ENCODE assay signal across 15 cellular contexts in genomic region chr6:31710490-31711219, GRCh38. TPM values are rescaled to one million over a fixed set of nuclear protein-coding genes. Genes with fewer than 3 reads are reported as not detected.
DNase-seq lines count a peak whose midpoint lies in the region; ATAC-seq and TF ChIP-seq lines count a peak whose summit lies in the region.
"Had no signal": no experiment of that assay in that cellular context is flagged by ENCODE, and none has a peak within 500 bp of the region (broad histone marks: within the 10 kb centered on the region; RNA-seq: fewer than 3 reads in every experiment).

No MANE protein-coding gene starts in this region.

- H3K27me3 ChIP-seq in upper lobe of right lung (no peaks in the 10 kb centered on the region), lower lobe of right lung (ENCODE audit: low read depth) (no peaks in the 10 kb centered on the region), A673 (replicated peaks; ENCODE audit: insufficient read depth, low read depth, low read length, poor library complexity) (no peaks in the 10 kb centered on the region)
- H3K27me3 ChIP-seq: left lung, Peyer's patch, vagina had no signal

- no peak for DNase-seq in natural killer cell treated with Interleukin-12 subunit alpha and Interleukin-12 subunit beta and Interleukin-15 and Interleukin-18, amount 100 ng/mL, for 72 hours (ENCODE audit: low spot score)
- no peak for DNase-seq in natural killer cell
- no peak for DNase-seq in effector memory CD8-positive, alpha-beta T cell
- DNase-seq in upper lobe of right lung: no peak
- DNase-seq in lower lobe of right lung: no peak
- DNase-seq in A673 (ENCODE audit: low spot score): no peak
- DNase-seq: central memory CD4-positive, alpha-beta T cell; naive thymus-derived CD4-positive, alpha-beta T cell; NCI-H2029 treated with DMSO at 0.1 percent for 48 hours; NCI-H526 treated with DMSO at 0.1 percent for 48 hours; Peyer's patch had no signal

- no peak for TF ChIP-seq CTCF in natural killer cell (IDR thresholded peaks at IDR 0.05)
- TF ChIP-seq CTCF in upper lobe of right lung (IDR thresholded peaks at IDR 0.05): no peak
- no peak for TF ChIP-seq CTCF in lower lobe of right lung (IDR thresholded peaks at IDR 0.05)
- TF ChIP-seq CTCF in A673 (conservative IDR thresholded peaks at IDR 0.05; ENCODE audit: low read depth, low read length): no peak

- no TSS peak for BruUV-seq in A673 (replicated peaks; lab: Mats Ljungman, UMichigan)

- CTCF ChIA-PET in A673 (lab: Charles Lee): no interaction called here

- H3K27ac Mint-ChIP-seq in natural killer cell treated with Interleukin-12 subunit alpha and Interleukin-12 subunit beta and Interleukin-15 and Interleukin-18, amount 100 ng/mL, for 72 hours: peak overlapping the region; percentile 27 to 80
- H3K27ac Mint-ChIP-seq in natural killer cell: peak overlapping the region in 1 of 2 donors; percentile 14
- peak overlapping the region; percentile 11 to 52 for H3K27ac Mint-ChIP-seq in effector memory CD8-positive, alpha-beta T cell

- H3K36me3 ChIP-seq in upper lobe of right lung (no peaks in the 10 kb centered on the region), lower lobe of right lung (no peaks in the 10 kb centered on the region), A673 (ENCODE audit: insufficient read depth, low read length, poor library complexity, severe bottlenecking) (no peaks in the 10 kb centered on the region)
- H3K36me3 ChIP-seq: HAP-1, left lung, Peyer's patch, vagina had no signal

- POLR2A ChIA-PET in A673 (lab: Charles Lee; ENCODE audit: low non-redundant PET): no interaction called here

- H3K4me1 Mint-ChIP-seq in natural killer cell treated with Interleukin-12 subunit alpha and Interleukin-12 subunit beta and Interleukin-15 and Interleukin-18, amount 100 ng/mL, for 72 hours (ENCODE audit: low read depth in 2 of 2): peaks cover 12 to 17% of the 10 kb centered on the region in 2 donors
- peaks cover 16 to 21% of the 10 kb centered on the region in 2 donors for H3K4me1 Mint-ChIP-seq in natural killer cell
- H3K4me1 Mint-ChIP-seq in effector memory CD8-positive, alpha-beta T cell (ENCODE audit: low read depth in 2 of 2): peaks cover 13 to 14% of the 10 kb centered on the region in 2 donors

- H3K4me1 ChIP-seq in upper lobe of right lung (no peaks in the 10 kb centered on the region), lower lobe of right lung (peaks cover 7% of the 10 kb centered on the region), A673 (ENCODE audit: insufficient read depth, low read length, poor library complexity, severe bottlenecking) (no peaks in the 10 kb centered on the region)

- H3K27ac ChIP-seq in upper lobe of right lung (no peak overlapping the region), lower lobe of right lung (no peak overlapping the region), A673 (ENCODE audit: low read depth, low read length, poor library complexity, severe bottlenecking) (no peak overlapping the region)
- H3K27ac ChIP-seq: left lung, vagina had no signal

- intact Hi-C loops in natural killer cell (cut with micrococcal nuclease) (no loop called here), upper lobe of right lung (cut with DNase I) (no loop called here), lower lobe of right lung (cut with DNase I) (no loop called here), A673 (cut with micrococcal nuclease; ENCODE audit: unreplicated experiment) (no loop called here)

- no peaks in the 10 kb centered on the region for H3K36me3 Mint-ChIP-seq in natural killer cell treated with Interleukin-12 subunit alpha and Interleukin-12 subunit beta and Interleukin-15 and Interleukin-18, amount 100 ng/mL, for 72 hours
- H3K36me3 Mint-ChIP-seq in natural killer cell: no peaks in the 10 kb centered on the region
- no peaks in the 10 kb centered on the region for H3K36me3 Mint-ChIP-seq in effector memory CD8-positive, alpha-beta T cell (ENCODE audit: insufficient read depth)
- H3K36me3 Mint-ChIP-seq: naive thymus-derived CD4-positive, alpha-beta T cell had no signal

- H3K4me3 Mint-ChIP-seq in natural killer cell treated with Interleukin-12 subunit alpha and Interleukin-12 subunit beta and Interleukin-15 and Interleukin-18, amount 100 ng/mL, for 72 hours: peak overlapping the region; percentile 39
- no peak overlapping the region for H3K4me3 Mint-ChIP-seq in natural killer cell
- peak overlapping the region in 1 of 2 donors; percentile 9 for H3K4me3 Mint-ChIP-seq in effector memory CD8-positive, alpha-beta T cell
- H3K4me3 Mint-ChIP-seq: naive thymus-derived CD4-positive, alpha-beta T cell had no signal

- ATAC-seq in natural killer cell treated with Interleukin-12 subunit alpha and Interleukin-12 subunit beta and Interleukin-15 and Interleukin-18, amount 100 ng/mL, for 72 hours: no peak
- ATAC-seq in natural killer cell (no peak), upper lobe of right lung (no peak), lower lobe of right lung (no peak)
- no peak for ATAC-seq in effector memory CD8-positive, alpha-beta T cell (replicated peaks)

- no peaks in the 10 kb centered on the region for H3K9me3 Mint-ChIP-seq in natural killer cell treated with Interleukin-12 subunit alpha and Interleukin-12 subunit beta and Interleukin-15 and Interleukin-18, amount 100 ng/mL, for 72 hours
- no peaks in the 10 kb centered on the region for H3K9me3 Mint-ChIP-seq in natural killer cell
- no peaks in the 10 kb centered on the region for H3K9me3 Mint-ChIP-seq in effector memory CD8-positive, alpha-beta T cell

- H3K9me3 ChIP-seq in upper lobe of right lung (no peaks in the 10 kb centered on the region), lower lobe of right lung (no peaks in the 10 kb centered on the region), A673 (ENCODE audit: low read depth, low read length, poor library complexity, severe bottlenecking) (no peaks in the 10 kb centered on the region)
- H3K9me3 ChIP-seq: HAP-1, left lung, Peyer's patch, vagina had no signal

- H3K27me3 Mint-ChIP-seq in natural killer cell treated with Interleukin-12 subunit alpha and Interleukin-12 subunit beta and Interleukin-15 and Interleukin-18, amount 100 ng/mL, for 72 hours: peaks cover 0 to 2% of the 10 kb centered on the region in 2 donors
- peaks cover 0 to 3% of the 10 kb centered on the region in 2 donors for H3K27me3 Mint-ChIP-seq in natural killer cell (ENCODE audit: low read depth in 2 of 2)
- H3K27me3 Mint-ChIP-seq in effector memory CD8-positive, alpha-beta T cell: peaks cover 0 to 7% of the 10 kb centered on the region in 2 donors

- H3K4me3 ChIP-seq in upper lobe of right lung: peak overlapping the region; percentile 3
- no peak overlapping the region for H3K4me3 ChIP-seq in lower lobe of right lung
- H3K4me3 ChIP-seq in A673 (ENCODE audit: low read depth, low read length, poor library complexity, severe bottlenecking): no peak overlapping the region
- H3K4me3 ChIP-seq: HAP-1, left lung, Peyer's patch, vagina had no signal

RNA-seq across cellular contexts. Expression of gene LY6G6F, which starts 4.0 kb away (rescaled TPM):
- not detected for total RNA-seq in natural killer cell treated with Interleukin-12 subunit alpha and Interleukin-12 subunit beta and Interleukin-15 and Interleukin-18, amount 100 ng/mL, for 72 hours
- total RNA-seq in natural killer cell (1 to 10 TPM in 2 of 3 donors, under 1 TPM in 1; 0.97 to 3.2 (median 1.4) TPM), upper lobe of right lung (not detected), lower lobe of right lung (0.97 TPM), A673 (2021) (not detected in 2 replicates)
- total RNA-seq: fibroblast of villous mesenchyme, Peyer's patch, vagina had no signal

RNA-seq across cellular contexts. Expression of gene LY6G6D, which starts 4.5 kb away (rescaled TPM):
- not detected for total RNA-seq in natural killer cell treated with Interleukin-12 subunit alpha and Interleukin-12 subunit beta and Interleukin-15 and Interleukin-18, amount 100 ng/mL, for 72 hours
- total RNA-seq in natural killer cell (under 1 TPM in 1 of 3 donors, not detected in 2; 0.94 TPM), upper lobe of right lung (not detected), lower lobe of right lung (not detected), A673 (2021) (not detected in 2 replicates)
- total RNA-seq: fibroblast of villous mesenchyme; left lung; naive thymus-derived CD4-positive, alpha-beta T cell; Peyer's patch; vagina had no signal

RNA-seq across cellular contexts. Expression of gene ABHD16A, which starts 7.5 kb away (rescaled TPM):
- 10 to 100 TPM; 60.6 to 77.5 TPM for total RNA-seq in natural killer cell treated with Interleukin-12 subunit alpha and Interleukin-12 subunit beta and Interleukin-15 and Interleukin-18, amount 100 ng/mL, for 72 hours
- total RNA-seq in natural killer cell (10 to 100 TPM; 92.0 to 97.6 (median 94.2) TPM), upper lobe of right lung (55.8 TPM), lower lobe of right lung (56.4 TPM), A673 (2021) (36.3 and 45.6 TPM in 2 replicates)

RNA-seq across cellular contexts. Expression of gene LY6G6C, which starts 10.9 kb away (rescaled TPM):
- not detected for total RNA-seq in natural killer cell treated with Interleukin-12 subunit alpha and Interleukin-12 subunit beta and Interleukin-15 and Interleukin-18, amount 100 ng/mL, for 72 hours
- not detected for total RNA-seq in natural killer cell
- total RNA-seq in upper lobe of right lung: not detected
- total RNA-seq in lower lobe of right lung: not detected
- total RNA-seq in A673 (2021): 0.42 and 0.80 TPM in 2 replicates
- total RNA-seq: fibroblast of villous mesenchyme, left lung, Peyer's patch, vagina had no signal

RNA-seq across cellular contexts. Expression of gene MPIG6B, which starts 12.5 kb away (rescaled TPM):
- total RNA-seq in natural killer cell treated with Interleukin-12 subunit alpha and Interleukin-12 subunit beta and Interleukin-15 and Interleukin-18, amount 100 ng/mL, for 72 hours: under 1 TPM in 1 of 2 donors, not detected in 1; 0.21 TPM
- 10 to 100 TPM in 2 of 3 donors, 1 to 10 TPM in 1; 9.4 to 19.0 (median 12.8) TPM for total RNA-seq in natural killer cell
- total RNA-seq in upper lobe of right lung: 1.1 TPM
- total RNA-seq in lower lobe of right lung: 2.6 TPM
- total RNA-seq in A673 (2021): not detected in 2 replicates
- total RNA-seq: fibroblast of villous mesenchyme, Peyer's patch, vagina had no signal
